In genomic region chr2:15789381-15790062, GRCh38 we compare ENCODE assay signal across 8 cellular contexts.
"Had no signal": no experiment of that assay in that cellular context is flagged by ENCODE, and none has a peak within 500 bp of the region (broad histone marks: within the 10 kb centered on the region; RNA-seq: fewer than 3 reads in every experiment).

No MANE protein-coding gene starts in this region.

- ATAC-seq: HCT116 had no signal

- H3K27ac Mint-ChIP-seq: HFFc6 had no signal

- H3K9me3 ChIP-seq: HAP-1 had no signal

- H3K36me3 ChIP-seq: HAP-1 had no signal

- H3K4me1 ChIP-seq: HAP-1 had no signal

- H3K9ac ChIP-seq: KMS-11 had no signal

- H3K4me3 Mint-ChIP-seq: HFFc6 had no signal

- H3K27ac ChIP-seq: KMS-11 had no signal

- H3K4me3 ChIP-seq: HAP-1 had no signal

- H3K4me2 ChIP-seq: KMS-11 had no signal

- DNase-seq: GOT3, H7, HFFc6, IMR-90, KBM-7 had no signal
